ENCODE assay signal across 8 cellular contexts in the genomic region with DNA sequence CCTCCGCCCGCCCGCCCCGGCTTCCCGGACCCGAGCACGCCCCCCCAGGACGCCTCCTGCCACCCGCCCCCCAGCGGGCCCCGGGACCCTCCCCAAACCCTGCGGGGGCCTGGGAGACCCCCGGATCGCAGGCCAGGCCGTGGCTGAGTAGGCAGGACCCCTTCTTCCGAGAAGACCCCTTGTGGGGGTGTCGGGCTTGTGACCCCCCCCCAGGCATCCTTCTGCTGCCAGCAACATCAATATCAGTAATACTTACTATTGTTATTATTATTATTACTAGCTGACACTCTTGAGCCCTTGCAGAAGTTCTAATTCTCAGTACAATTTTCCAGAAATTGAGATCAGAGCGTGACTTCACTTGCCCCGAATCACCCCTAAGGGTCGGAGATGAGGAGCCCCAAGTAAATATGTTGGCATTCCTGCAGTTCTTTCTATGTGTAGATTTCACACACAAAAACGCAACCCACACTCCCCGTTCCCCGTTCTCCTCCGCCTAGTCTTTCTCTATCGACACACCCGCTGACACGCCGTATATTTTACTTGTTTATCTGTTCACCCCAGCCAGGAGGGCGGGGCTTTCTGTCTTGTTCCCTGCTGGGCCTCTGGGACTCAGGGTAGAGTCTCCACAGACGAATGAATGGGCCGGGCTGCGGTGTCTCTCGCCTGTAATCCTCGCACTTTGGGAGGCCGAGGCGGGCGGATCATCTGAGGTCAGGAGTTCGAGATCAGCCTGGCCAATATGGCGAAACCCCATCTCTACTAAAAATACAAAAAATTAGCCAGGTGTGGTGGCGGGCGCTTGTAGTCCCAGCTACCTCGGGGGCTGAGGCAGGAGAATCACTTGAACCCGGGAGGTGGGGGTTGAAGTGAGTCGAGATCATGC. TPM values are rescaled to one million over a fixed set of nuclear protein-coding genes. Genes with fewer than 3 reads are reported as not detected.
DNase-seq lines count a peak whose midpoint lies in the region; ATAC-seq, FAIRE-seq and TF ChIP-seq lines count a peak whose summit lies in the region.

No MANE protein-coding gene starts in this region.

- ATAC-seq in T-cell (replicated peaks in 1 of 4) (peak; percentile 84 to 93 (median 89)), HG02610 (IDR thresholded peaks at IDR 0.05; ENCODE audit: unreplicated experiment) (no peak)

- peak overlapping the region; percentile 7 for H2AFZ ChIP-seq in smooth muscle cell (ENCODE audit: low read depth)

- H3K4me3 Mint-ChIP-seq in Calu3 (ENCODE audit: low read depth, unreplicated experiment), result peak overlapping the region; percentile 55
- peak overlapping the region; percentile 82 to 96 (median 89) for H3K4me3 Mint-ChIP-seq in T-cell

- H4K20me1 ChIP-seq in smooth muscle cell (ENCODE audit: low read depth), result no peaks in the 10 kb centered on the region

- H3K36me3 Mint-ChIP-seq in Calu3 (ENCODE audit: insufficient read depth, unreplicated experiment), result peaks cover 8% of the 10 kb centered on the region
- H3K36me3 Mint-ChIP-seq in T-cell, result no peaks in the 10 kb centered on the region

- H3K27me3 ChIP-seq in iPS-15b (ENCODE audit: control insufficient read depth, insufficient read depth, low read length) (peaks cover 4% of the 10 kb centered on the region), smooth muscle cell (ENCODE audit: low read depth) (no peaks in the 10 kb centered on the region)

- H3K27ac ChIP-seq in smooth muscle cell (ENCODE audit: low read depth), result no peak overlapping the region

- 11% methylated on average over 28 of the region's 44 CpGs for WGBS in smooth muscle cell (ENCODE audit: low lambda C conversion rate)

- CTCF ChIA-PET in Calu3 (lab: Charles Lee) (interaction anchor here (1.0 kb wide), 1 partner anchor 12 kb away, joined by 5 read pairs; no protein-coding TSS in a partner anchor), T-cell (lab: Charles Lee) (interaction anchor here in 1 of 2 donors (0.6 kb wide), 1 partner anchor 229 kb away, joined by 3 read pairs; no protein-coding TSS in a partner anchor)

- DNase-seq in Calu3 (peak; percentile 45), NCI-H1092 (lab: John Stamatoyannopoulos, UW) (peak; percentile 63), T-cell (peak; percentile 46 to 81 (median 68)), astrocyte of the spinal cord (ENCODE audit: low read depth, low spot score) (peak; percentile 69), smooth muscle cell (lab: John Stamatoyannopoulos, UW; ENCODE audit: unreplicated experiment) (peak; percentile 41), GM12891 (ENCODE audit: insufficient read length, low spot score) (no peak)

- H3K4me3 ChIP-seq in astrocyte of the spinal cord (ENCODE audit: low read depth, low read length) (peak overlapping the region; percentile 18), iPS-15b (ENCODE audit: low read depth, low read length) (peak overlapping the region; percentile 43), smooth muscle cell (peak overlapping the region; percentile 51)

- no peaks in the 10 kb centered on the region for H3K79me2 ChIP-seq in smooth muscle cell (ENCODE audit: low read depth)

- no peak for TF ChIP-seq POLR2A in GM12891 (IDR thresholded peaks at IDR 0.05; ENCODE audit: low read depth, low read length)

- peaks cover 14% of the 10 kb centered on the region for H3F3A ChIP-seq in smooth muscle cell (ENCODE audit: low read depth)

- TF ChIP-seq CTCF in Calu3 (IDR thresholded peaks at IDR 0.05; ENCODE audit: unreplicated experiment), result no peak
- TF ChIP-seq CTCF in astrocyte of the spinal cord (IDR thresholded peaks at IDR 0.05; ENCODE audit: low read depth, low read length), result no peak
- no peak for TF ChIP-seq CTCF in smooth muscle cell (IDR thresholded peaks at IDR 0.05; ENCODE audit: borderline replicate concordance, insufficient read depth, poor library complexity, severe bottlenecking)

- intact Hi-C loops in Calu3 (cut with micrococcal nuclease; ENCODE audit: unreplicated experiment), result no loop called here

- H3K9me3 ChIP-seq in iPS-15b (ENCODE audit: control insufficient read depth, insufficient read depth, low read length), result no peaks in the 10 kb centered on the region
- no peaks in the 10 kb centered on the region for H3K9me3 ChIP-seq in smooth muscle cell (replicated peaks; ENCODE audit: low read depth)

- no peak overlapping the region for H3K27ac Mint-ChIP-seq in Calu3 (ENCODE audit: unreplicated experiment)
- peak overlapping the region; percentile 98 to 99 for H3K27ac Mint-ChIP-seq in T-cell

- no TSS peak for BruUV-seq in Calu3 (replicated peaks; lab: Mats Ljungman, UMichigan)

- H3K4me2 ChIP-seq in smooth muscle cell, result peak overlapping the region; percentile 89

- H3K4me1 ChIP-seq in iPS-15b (ENCODE audit: control insufficient read depth, insufficient read depth, low read length) (peaks cover 6% of the 10 kb centered on the region), smooth muscle cell (ENCODE audit: low read depth) (peaks cover 4% of the 10 kb centered on the region)

- in situ Hi-C loops in astrocyte of the spinal cord (cut with HindIII; ENCODE audit: low sequenced_read_pairs), result no loop called here

- H3K27me3 Mint-ChIP-seq in Calu3 (ENCODE audit: unreplicated experiment) (peaks cover 11% of the 10 kb centered on the region), T-cell (no peaks in the 10 kb centered on the region)

- FAIRE-seq in GM12891 (lab: Jason Lieb, UNC), result no peak

- POLR2A ChIA-PET in T-cell (lab: Charles Lee), result no interaction called here

- H3K9ac ChIP-seq in iPS-15b (ENCODE audit: low read depth, low read length), result no peak overlapping the region
- no peak overlapping the region for H3K9ac ChIP-seq in smooth muscle cell (ENCODE audit: low read depth)

- H3K36me3 ChIP-seq in iPS-15b (ENCODE audit: control insufficient read depth, insufficient read depth, low read length) (no peaks in the 10 kb centered on the region), smooth muscle cell (ENCODE audit: low read depth) (no peaks in the 10 kb centered on the region)

- no peaks in the 10 kb centered on the region for H3K9me3 Mint-ChIP-seq in Calu3 (ENCODE audit: low read depth, unreplicated experiment)
- H3K9me3 Mint-ChIP-seq in T-cell, result no peaks in the 10 kb centered on the region

- H3K4me1 Mint-ChIP-seq in Calu3 (ENCODE audit: low read depth, unreplicated experiment) (no peaks in the 10 kb centered on the region), T-cell (peaks cover 22 to 29% (median 25%) of the 10 kb centered on the region in 3 donors)

TF ChIP-seq in GM12891, 5 proteins besides CTCF, POLR2A, EP300 and RAD21:
- TF ChIP-seq PAX5 (IDR thresholded peaks at IDR 0.05; ENCODE audit: insufficient read depth, low read length, severe bottlenecking), result no peak
- TF ChIP-seq POU2F2 (IDR thresholded peaks at IDR 0.05; ENCODE audit: low read depth, low read length), result no peak
- TF ChIP-seq SPI1 (IDR thresholded peaks at IDR 0.05; ENCODE audit: low read depth, low read length), result no peak
- no peak for TF ChIP-seq TAF1 (IDR thresholded peaks at IDR 0.05; ENCODE audit: low read depth, low read length)
- TF ChIP-seq POLR2AphosphoS5 (IDR thresholded peaks at IDR 0.05; ENCODE audit: low read depth, low read length), result no peak

RNA-seq across cellular contexts. Expression of a gene that starts 14.7 kb away (rescaled TPM):
- 170 and 179 TPM in 2 replicates for total RNA-seq in Calu3 (2022)
- 1,000 to 10,000 TPM in 3 of 5 donors, 100 to 1,000 TPM in 2; 777 to 1,202 (median 1,047) TPM for total RNA-seq in T-cell
- total RNA-seq in smooth muscle cell, result 145 and 146 TPM in 2 replicates
- polyA plus RNA-seq in smooth muscle cell, result 235 and 274 TPM in 2 replicates
- 250 TPM for polyA plus RNA-seq in GM12891 (2012; ENCODE audit: low read depth, missing spikeins)

RNA-seq across cellular contexts. Expression of a gene that starts 18.5 kb away (rescaled TPM):
- total RNA-seq in Calu3 (2022), result 8.5 and 9.3 TPM in 2 replicates
- total RNA-seq in T-cell, result 10 to 100 TPM; 16.7 to 29.7 (median 21.5) TPM
- total RNA-seq in smooth muscle cell, result 7.1 and 7.7 TPM in 2 replicates
- polyA plus RNA-seq in smooth muscle cell, result 13.6 and 14.9 TPM in 2 replicates
- polyA plus RNA-seq in GM12891 (2012; ENCODE audit: low read depth, missing spikeins), result 0.06 TPM

RNA-seq across cellular contexts. Expression of a gene that starts 46.6 kb away (rescaled TPM):
- total RNA-seq in Calu3 (2022) (37.7 and 41.4 TPM in 2 replicates), T-cell (1 to 10 TPM; 2.3 to 6.3 (median 4.0) TPM), smooth muscle cell (16.3 and 16.9 TPM in 2 replicates)
- polyA plus RNA-seq in smooth muscle cell, result 57.4 and 71.5 TPM in 2 replicates
- polyA plus RNA-seq in GM12891 (2012; ENCODE audit: low read depth, missing spikeins), result 4.3 TPM
